In genomic region chr20:4985658-4986057, GRCh38 we compare ENCODE assay signal across 17 cellular contexts.
A peak's percentile ranks its signal among the peaks of the same experiment; 100 is the strongest.
DNase-seq lines count a peak whose midpoint lies in the region; ATAC-seq and TF ChIP-seq lines count a peak whose summit lies in the region.
"Had no signal": no experiment of that assay in that cellular context is flagged by ENCODE, and none has a peak within 500 bp of the region (broad histone marks: within the 10 kb centered on the region; RNA-seq: fewer than 3 reads in every experiment).

No MANE protein-coding gene starts in this region.

- H3K36me3 ChIP-seq in OCI-LY3 (replicated peaks; ENCODE audit: low read depth, low read length) = no peaks in the 10 kb centered on the region
- H3K36me3 ChIP-seq: right lobe of liver had no signal

- H3K27me3 Mint-ChIP-seq in memory B cell = no peaks in the 10 kb centered on the region
- H3K27me3 Mint-ChIP-seq: activated naive CD4-positive, alpha-beta T cell treated with anti-CD3 and anti-CD28 coated beads, Interleukin-2, amount 10 ng/mL, durations not matched to agents 7 days and 5 days; CD4-positive, alpha-beta memory T cell; effector memory CD8-positive, alpha-beta T cell had no signal

- no peak overlapping the region for H3K4me3 ChIP-seq in OCI-LY3 (ENCODE audit: low read length)
- H3K4me3 ChIP-seq: K562, right lobe of liver had no signal

- H3K4me1 ChIP-seq in OCI-LY3 (ENCODE audit: low read length) = peaks cover 50% of the 10 kb centered on the region
- H3K4me1 ChIP-seq: right lobe of liver had no signal

- ATAC-seq in HG02870 (IDR thresholded peaks at IDR 0.05; ENCODE audit: unreplicated experiment) = peak; percentile 43
- peak; percentile 74 for ATAC-seq in memory B cell (ENCODE audit: low read depth)
- no peak for ATAC-seq in HG02981 (IDR thresholded peaks at IDR 0.05; ENCODE audit: unreplicated experiment)
- ATAC-seq: effector memory CD8-positive, alpha-beta T cell; K562; right lobe of liver had no signal

- peaks cover 69% of the 10 kb centered on the region for H3K79me2 ChIP-seq in OCI-LY3 (ENCODE audit: low read length)

- peaks cover 10% of the 10 kb centered on the region for H4K20me1 ChIP-seq in OCI-LY3 (ENCODE audit: insufficient read depth, low read length)

- H3K27me3 ChIP-seq in OCI-LY3 (ENCODE audit: low read depth, low read length) = no peaks in the 10 kb centered on the region
- H3K27me3 ChIP-seq: right lobe of liver had no signal

- no peak overlapping the region for H2AFZ ChIP-seq in OCI-LY3 (ENCODE audit: low read depth, low read length)

- no peak for TF ChIP-seq CTCF in OCI-LY3 (IDR thresholded peaks at IDR 0.05; ENCODE audit: low read depth, low read length)

- peak; percentile 47 for DNase-seq in GF-D8 (lab: John Stamatoyannopoulos, UW)
- DNase-seq in memory B cell (ENCODE audit: low spot score in 2 of 2) = no peak
- no peak for DNase-seq in NCI-H345 treated with DMSO at 0.1 percent for 48 hours (lab: John Stamatoyannopoulos, UW; ENCODE audit: unreplicated experiment)
- no peak for DNase-seq in activated CD4-positive, alpha-beta T cell treated with anti-CD3 and anti-CD28 coated beads for 4 hours
- no peak for DNase-seq in SKM-1 treated with dmso at 0.1 percent for 144 hours (lab: John Stamatoyannopoulos, UW; ENCODE audit: unreplicated experiment)
- DNase-seq: activated naive CD4-positive, alpha-beta T cell treated with anti-CD3 and anti-CD28 coated beads, Interleukin-2, amount 10 ng/mL, durations not matched to agents 7 days and 5 days; CD4-positive, alpha-beta memory T cell; effector memory CD8-positive, alpha-beta T cell; NCI-H2029; nucleus accumbens; right lobe of liver; stimulated activated CD4-positive, alpha-beta T cell treated with anti-CD3 and anti-CD28 coated beads, Interleukin-4, amount 100 ng/mL, for 4 hours; stimulated activated naive CD4-positive, alpha-beta T cell had no signal

- H3K4me3 Mint-ChIP-seq in memory B cell = peak overlapping the region; percentile 18
- H3K4me3 Mint-ChIP-seq: activated naive CD4-positive, alpha-beta T cell treated with anti-CD3 and anti-CD28 coated beads, Interleukin-2, amount 10 ng/mL, durations not matched to agents 7 days and 5 days; CD4-positive, alpha-beta memory T cell; effector memory CD8-positive, alpha-beta T cell had no signal

- no peaks in the 10 kb centered on the region for H3K9me3 Mint-ChIP-seq in memory B cell
- H3K9me3 Mint-ChIP-seq: activated naive CD4-positive, alpha-beta T cell treated with anti-CD3 and anti-CD28 coated beads, Interleukin-2, amount 10 ng/mL, durations not matched to agents 7 days and 5 days; CD4-positive, alpha-beta memory T cell; effector memory CD8-positive, alpha-beta T cell had no signal

- peaks cover 2% of the 10 kb centered on the region for H3K36me3 Mint-ChIP-seq in memory B cell

- no peaks in the 10 kb centered on the region for H3K9me3 ChIP-seq in OCI-LY3 (ENCODE audit: insufficient read depth, low read length)
- H3K9me3 ChIP-seq: right lobe of liver had no signal

- peaks cover 47% of the 10 kb centered on the region for H3K4me1 Mint-ChIP-seq in memory B cell

- peak overlapping the region; percentile 85; the same call in 1 of the 2 replicates for H3K27ac ChIP-seq in OCI-LY3 (ENCODE audit: low read length)
- H3K27ac ChIP-seq: right lobe of liver had no signal

- H3K4me2 ChIP-seq in OCI-LY3 (ENCODE audit: low read length) = peak overlapping the region; percentile 95

- peak overlapping the region; percentile 96 for H3K27ac Mint-ChIP-seq in memory B cell
- H3K27ac Mint-ChIP-seq: activated naive CD4-positive, alpha-beta T cell treated with anti-CD3 and anti-CD28 coated beads, Interleukin-2, amount 10 ng/mL, durations not matched to agents 7 days and 5 days; CD4-positive, alpha-beta memory T cell; effector memory CD8-positive, alpha-beta T cell had no signal

- H3K9ac ChIP-seq in OCI-LY3 (ENCODE audit: low read length) = no peak overlapping the region
